ENCODE assay signal across 22 cellular contexts in the genomic region with DNA sequence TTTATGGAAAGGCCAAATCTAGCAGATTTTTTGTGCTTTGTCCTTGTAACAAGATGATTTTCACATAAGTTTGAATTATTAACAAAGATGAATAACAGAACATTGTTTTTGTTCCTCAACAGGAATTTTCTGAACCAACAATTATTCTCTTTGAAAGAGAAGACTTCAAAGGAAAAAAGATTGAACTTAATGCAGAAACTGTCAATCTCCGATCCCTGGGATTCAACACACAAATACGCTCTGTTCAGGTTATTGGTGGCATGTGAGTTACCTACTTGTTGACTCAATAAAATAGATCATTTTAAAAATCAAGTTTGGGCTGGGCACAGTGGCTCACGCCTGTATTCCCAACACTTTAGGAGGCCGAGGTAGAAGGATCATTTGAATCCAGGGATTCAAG.
"Had no signal": no experiment of that assay in that cellular context is flagged by ENCODE, and none has a peak within 500 bp of the region (broad histone marks: within the 10 kb centered on the region; RNA-seq: fewer than 3 reads in every experiment).

No MANE protein-coding gene starts in this region.

- H3K27me3 ChIP-seq: body of pancreas, gastrocnemius medialis, suprapubic skin, tibial nerve had no signal

- H3K4me1 ChIP-seq: body of pancreas, gastrocnemius medialis, prostate gland had no signal

- H3K27ac ChIP-seq: body of pancreas, gastrocnemius medialis, left ventricle myocardium inferior, prostate gland, suprapubic skin had no signal

- H3K9me3 Mint-ChIP-seq: activated naive CD4-positive, alpha-beta T cell treated with anti-CD3 and anti-CD28 coated beads for 36 hours; activated T-cell treated with anti-CD3 and anti-CD28 coated beads, Interleukin-2, amount 50 U/mL, for 24 hours; natural killer cell; stimulated activated naive CD8-positive, alpha-beta T cell treated with anti-CD3 and anti-CD28 coated beads, Interleukin-15, amount 100 ng/mL, for 72 hours had no signal

- DNase-seq: activated CD4-positive, alpha-beta T cell treated with anti-CD3 and anti-CD28 coated beads, Interleukin-2, amount 50 U/mL, for 1 hour; activated CD8-positive, alpha-beta memory T cell treated with anti-CD3 and anti-CD28 coated beads, Interleukin-2, amount 50 U/mL, for 4 hours; activated effector memory CD4-positive, alpha-beta T cell treated with Interleukin-2 at 50 U/mL for 16 hours; activated naive CD4-positive, alpha-beta T cell treated with anti-CD3 and anti-CD28 coated beads for 36 hours; activated T-cell treated with anti-CD3 and anti-CD28 coated beads, Interleukin-2, amount 50 U/mL, for 24 hours; anterior cingulate cortex; body of pancreas; effector CD8-positive, alpha-beta T cell; gastrocnemius medialis; hippocampal formation; kidney glomerular epithelial cell; left ventricle myocardium inferior; midbrain; natural killer cell; stimulated activated CD4-positive, alpha-beta T cell treated with anti-CD3 and anti-CD28 coated beads, Interleukin-4, amount 100 ng/mL, for 24 hours; stimulated activated naive CD8-positive, alpha-beta T cell treated with anti-CD3 and anti-CD28 coated beads, Interleukin-15, amount 100 ng/mL, for 72 hours; T1000 had no signal

- H3K27ac Mint-ChIP-seq: activated naive CD4-positive, alpha-beta T cell treated with anti-CD3 and anti-CD28 coated beads for 36 hours; activated T-cell treated with anti-CD3 and anti-CD28 coated beads, Interleukin-2, amount 50 U/mL, for 24 hours; natural killer cell had no signal

- H3K9me3 ChIP-seq: body of pancreas, gastrocnemius medialis, left ventricle myocardium inferior, prostate gland, suprapubic skin, tibial nerve had no signal

- H3K4me3 ChIP-seq: body of pancreas, gastrocnemius medialis, left ventricle myocardium inferior, prostate gland, suprapubic skin, tibial nerve had no signal

- H3K36me3 ChIP-seq: gastrocnemius medialis, prostate gland had no signal

- H3K4me3 Mint-ChIP-seq: activated naive CD4-positive, alpha-beta T cell treated with anti-CD3 and anti-CD28 coated beads for 36 hours; activated T-cell treated with anti-CD3 and anti-CD28 coated beads, Interleukin-2, amount 50 U/mL, for 24 hours; natural killer cell; stimulated activated naive CD8-positive, alpha-beta T cell treated with anti-CD3 and anti-CD28 coated beads, Interleukin-15, amount 100 ng/mL, for 72 hours had no signal

- H3K27me3 Mint-ChIP-seq: activated T-cell treated with anti-CD3 and anti-CD28 coated beads, Interleukin-2, amount 50 U/mL, for 24 hours; stimulated activated naive CD8-positive, alpha-beta T cell treated with anti-CD3 and anti-CD28 coated beads, Interleukin-15, amount 100 ng/mL, for 72 hours had no signal

- ATAC-seq: activated CD4-positive, CD25-positive, alpha-beta regulatory T cell treated with anti-CD3 and anti-CD28 coated beads, Interleukin-2, amount 50 U/mL, for 24 hours; body of pancreas; esophagus mucosa; gastrocnemius medialis; natural killer cell; stimulated activated naive CD8-positive, alpha-beta T cell treated with anti-CD3 and anti-CD28 coated beads, Interleukin-15, amount 100 ng/mL, for 72 hours had no signal
